ENCODE assay signal across 9 cellular contexts in genomic region chr2:95526360-95527341, GRCh38. TPM values are rescaled to one million over a fixed set of nuclear protein-coding genes. Genes with fewer than 3 reads are reported as not detected.
DNase-seq lines count a peak whose midpoint lies in the region; ATAC-seq, FAIRE-seq and TF ChIP-seq lines count a peak whose summit lies in the region.
"Had no signal": no experiment of that assay in that cellular context is flagged by ENCODE, and none has a peak within 500 bp of the region (broad histone marks: within the 10 kb centered on the region; RNA-seq: fewer than 3 reads in every experiment).

No MANE protein-coding gene starts in this region.

- intact Hi-C loops in GM12878 (cut with micrococcal nuclease; ENCODE audit: unreplicated experiment), result no loop called here

- H4K20me1 ChIP-seq in GM12878 (ENCODE audit: control insufficient read depth, insufficient read depth) (no peaks in the 10 kb centered on the region), keratinocyte (ENCODE audit: control insufficient read depth, extremely low read depth, insufficient read depth, low read length) (no peaks in the 10 kb centered on the region)

- TF ChIP-seq CTCF in GM12878 (IDR thresholded peaks at IDR 0.05 in 2 of 3, conservative IDR thresholded peaks at IDR 0.05 in 1 of 3; ENCODE audit: control insufficient read depth in 2 of 3, extremely low read depth in 1 of 3, insufficient read depth in 1 of 3, low read depth in 3 of 3, low read length in 3 of 3) (peak in 2 of 3 experiments; percentile 34 to 51; a peak in 4 of 6 replicates), keratinocyte (optimal IDR thresholded peaks at IDR 0.05 in 1 of 3, IDR thresholded peaks at IDR 0.05 in 1 of 3, conservative IDR thresholded peaks at IDR 0.05 in 1 of 3; ENCODE audit: extremely low read depth in 1 of 3, insufficient read depth in 2 of 3, low read length in 3 of 3) (peak; percentile 10 to 19 (median 19))

- BruUV-seq in GM12878 (replicated peaks; lab: Mats Ljungman, UMichigan), result no TSS peak

- H3K9me3 ChIP-seq in GM12878 (replicated peaks; ENCODE audit: control insufficient read depth, insufficient read depth, low read length) (no peaks in the 10 kb centered on the region), keratinocyte (ENCODE audit: control insufficient read depth, low read depth, low read length) (no peaks in the 10 kb centered on the region)

- peak in 13 of 14 donors; percentile 15 to 88 (median 71) for DNase-seq in C1 segment of cervical spinal cord (lab: John Stamatoyannopoulos, UW)
- DNase-seq in HS-5 (ENCODE audit: low read depth), result peak; percentile 15
- peak; percentile 11 for DNase-seq in T-helper 22 cell (ENCODE audit: low read depth)
- peak; percentile 20 for DNase-seq in GM12878 (ENCODE audit: low read depth, low spot score)
- DNase-seq in keratinocyte (ENCODE audit: low read depth, low spot score), result no peak
- peak; percentile 72 for DNase-seq in stimulated activated CD4-positive, alpha-beta T cell treated with anti-CD3 and anti-CD28 coated beads, Interleukin-4, amount 100 ng/mL, for 1 hour
- no peak for DNase-seq in COLO829 (ENCODE audit: low spot score)

- H2AFZ ChIP-seq in GM12878 (ENCODE audit: control insufficient read depth, low read depth, low read length) (peak overlapping the region; percentile 86), keratinocyte (ENCODE audit: control insufficient read depth, low read length) (peak overlapping the region; percentile 84)

- POLR2A ChIA-PET in GM12878 (lab: Charles Lee), result interaction anchor here (0.9 kb wide), 1 partner anchor 18 kb away, joined by 3 read pairs; no protein-coding TSS in a partner anchor

- dilution Hi-C loops in keratinocyte (cut with MboI; ENCODE audit: extremely low pct_ligation_motif_present, low sequenced_read_pairs), result no loop called here

- no peak for FAIRE-seq in GM12878 (lab: Jason Lieb, UNC)
- no peak for FAIRE-seq in keratinocyte (lab: Jason Lieb, UNC)

- in situ Hi-C loops in GM12878 (cut with MboI), result no loop called here

- SMC1A ChIA-PET in GM12878 (lab: Charles Lee; ENCODE audit: uncharacterized antibody, unreplicated experiment), result interaction anchor here (1.2 to 1.5 kb wide), 2 partner anchors 10 to 125 kb away, joined by 3 to 4 read pairs; partner anchors contain the start of gene FAHD2A

- H3K27me3 ChIP-seq in GM12878 (replicated peaks in 1 of 2; ENCODE audit: control insufficient read depth in 2 of 2, insufficient read depth in 2 of 2, low read length in 1 of 2) (no peaks in the 10 kb centered on the region), keratinocyte (ENCODE audit: control insufficient read depth, extremely low read depth, insufficient read depth, low read length) (no peaks in the 10 kb centered on the region)

- no peak for TF ChIP-seq RAD21 in GM12878 (IDR thresholded peaks at IDR 0.05; ENCODE audit: insufficient read depth, low read depth, low read length)

- peak; percentile 72 for ATAC-seq in GM19372 (IDR thresholded peaks at IDR 0.05; ENCODE audit: low read depth, unreplicated experiment)
- peak; percentile 87 for ATAC-seq in GM12878

- peak; percentile 78 for TF ChIP-seq POLR2A in GM12878 (IDR thresholded peaks at IDR 0.05; ENCODE audit: low read depth, low read length)

- H3K9me1 ChIP-seq in keratinocyte (ENCODE audit: control insufficient read depth, extremely low read depth, insufficient read depth, low read length), result no peaks in the 10 kb centered on the region

- RAD21 ChIA-PET in GM12878 (lab: Charles Lee; ENCODE audit: unreplicated experiment), result interaction anchor here (0.5 kb wide), 1 partner anchor 735 kb away, joined by 5 read pairs; no protein-coding TSS in a partner anchor

- TF ChIP-seq EP300 in GM12878 (IDR thresholded peaks at IDR 0.05; ENCODE audit: borderline replicate concordance in 1 of 2, control insufficient read depth in 1 of 2, low read depth in 2 of 2, low read length in 2 of 2), result no peak

- H3K9ac ChIP-seq in GM12878 (ENCODE audit: control insufficient read depth, insufficient read depth, low read length) (peak overlapping the region; percentile 79), keratinocyte (ENCODE audit: control insufficient read depth, extremely low read depth, insufficient read depth, low read length) (peak overlapping the region; percentile 83)

- CTCF ChIA-PET in GM12878 (lab: Yijun Ruan, JAX), result interaction anchor here (0.8 to 1.0 kb wide), 2 partner anchors 13 to 26 kb away, joined by 3 to 4 read pairs; no protein-coding TSS in a partner anchor

- H3K4me3 ChIP-seq in GM12878 (peak overlapping the region; percentile 91), keratinocyte (ENCODE audit: control insufficient read depth in 2 of 3, extremely low read depth in 1 of 3, insufficient read depth in 2 of 3, low read depth in 1 of 3, low read length in 3 of 3) (peak overlapping the region; percentile 50 to 79 (median 75))

- H3K79me2 ChIP-seq in GM12878 (ENCODE audit: control insufficient read depth, insufficient read depth, low read length) (peaks cover 46% of the 10 kb centered on the region), keratinocyte (ENCODE audit: control insufficient read depth, insufficient read depth, low read length) (peaks cover 48% of the 10 kb centered on the region)

- H3K36me3 ChIP-seq in GM12878 (ENCODE audit: control insufficient read depth in 2 of 2, insufficient read depth in 2 of 2, low read length in 1 of 2), result peaks cover 0 to 2% of the 10 kb centered on the region in 2 experiments; a peak in 1 of 4 replicates
- H3K36me3 ChIP-seq in keratinocyte (ENCODE audit: control insufficient read depth in 2 of 2, extremely low read depth in 1 of 2, insufficient read depth in 2 of 2, low read length in 2 of 2), result peaks cover 10 to 16% of the 10 kb centered on the region in 2 experiments

- H3K27ac ChIP-seq in GM12878 (ENCODE audit: control insufficient read depth, insufficient read depth) (peak overlapping the region; percentile 80), keratinocyte (ENCODE audit: control insufficient read depth, insufficient read depth, low read length) (peak overlapping the region; percentile 61)

- H3K4me1 ChIP-seq in GM12878 (ENCODE audit: control insufficient read depth, insufficient read depth, low read length), result peaks cover 15% of the 10 kb centered on the region
- peaks cover 9% of the 10 kb centered on the region for H3K4me1 ChIP-seq in keratinocyte (ENCODE audit: control insufficient read depth, extremely low read depth, insufficient read depth, low read length)

- 1% methylated on average over 79 of the region's 84 CpGs for WGBS in GM12878 (ENCODE audit: insufficient coverage, insufficient replicate concordance, low lambda C conversion rate, missing lambda C conversion rate)

- H3K4me2 ChIP-seq in GM12878 (ENCODE audit: control insufficient read depth, insufficient read depth) (peak overlapping the region; percentile 82), keratinocyte (ENCODE audit: control insufficient read depth, extremely low read depth, insufficient read depth, low read depth, low read length) (peak overlapping the region; percentile 34)

TF ChIP-seq in GM12878, 131 proteins besides CTCF, POLR2A, EP300 and RAD21 (continues in another document):
- TF ChIP-seq CREB1 (IDR thresholded peaks at IDR 0.05; ENCODE audit: low read depth), result 0 out of 2 replicates have a peak, but pooled peaks have one; percentile 30
- TF ChIP-seq POLR2AphosphoS5 (IDR thresholded peaks at IDR 0.05; ENCODE audit: low read length), result peak; percentile 60; the same call in 1 of the 2 replicates
- TF ChIP-seq ZNF24 (IDR thresholded peaks at IDR 0.05), result no peak
- no peak for TF ChIP-seq SREBF2 (IDR thresholded peaks at IDR 0.05; ENCODE audit: low read length)
- no peak for TF ChIP-seq BACH1 (IDR thresholded peaks at IDR 0.05; ENCODE audit: borderline replicate concordance)
- no peak for TF ChIP-seq STAT1 (conservative IDR thresholded peaks at IDR 0.05)
- TF ChIP-seq NR2C2 (IDR thresholded peaks at IDR 0.05; ENCODE audit: borderline replicate concordance, control insufficient read depth, insufficient read length, low read depth), result no peak
- no peak for TF ChIP-seq HDGF (IDR thresholded peaks at IDR 0.05)
- TF ChIP-seq, protein P1, sequence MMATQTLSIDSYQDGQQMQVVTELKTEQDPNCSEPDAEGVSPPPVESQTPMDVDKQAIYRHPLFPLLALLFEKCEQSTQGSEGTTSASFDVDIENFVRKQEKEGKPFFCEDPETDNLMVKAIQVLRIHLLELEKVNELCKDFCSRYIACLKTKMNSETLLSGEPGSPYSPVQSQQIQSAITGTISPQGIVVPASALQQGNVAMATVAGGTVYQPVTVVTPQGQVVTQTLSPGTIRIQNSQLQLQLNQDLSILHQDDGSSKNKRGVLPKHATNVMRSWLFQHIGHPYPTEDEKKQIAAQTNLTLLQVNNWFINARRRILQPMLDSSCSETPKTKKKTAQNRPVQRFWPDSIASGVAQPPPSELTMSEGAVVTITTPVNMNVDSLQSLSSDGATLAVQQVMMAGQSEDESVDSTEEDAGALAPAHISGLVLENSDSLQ (IDR thresholded peaks at IDR 0.05), result no peak
- TF ChIP-seq SRF (IDR thresholded peaks at IDR 0.05; ENCODE audit: low read depth in 2 of 2, low read length in 2 of 2), result 0 out of 4 replicates have a peak, but pooled peaks of 1 of the 2 experiments have one; percentile 18

RNA-seq across cellular contexts. Expression of gene TRIM43B, which starts 42.1 kb away (rescaled TPM):
- total RNA-seq in GM12878 (2013; cell fraction: nucleolus; rRNA removed), result not detected in 2 replicates
- total RNA-seq in GM12878 (2014; rRNA removed), result not detected in 2 replicates
- not detected in 2 replicates for total RNA-seq in GM12878 (2014; rRNA removed; fragmentation: Illumina TruSeq; extraction: Trizol)
- not detected in 2 replicates for total RNA-seq in GM12878 (2021)
- not detected for polyA plus RNA-seq in GM12878 (2011; ENCODE audit: low read depth)
- polyA plus RNA-seq in GM12878 (2011; rRNA removed), result not detected in 2 replicates
- not detected in 2 replicates for polyA plus RNA-seq in GM12878 (2011; cell fraction: cytosol; rRNA removed)
- not detected in 2 replicates for polyA plus RNA-seq in GM12878 (2011; cell fraction: nucleus; rRNA removed)
- polyA plus RNA-seq in GM12878 (2012), result not detected in 2 replicates
- polyA plus RNA-seq in GM12878 (2014; fragmentation: Illumina TruSeq; extraction: Trizol), result not detected in 2 replicates
- polyA plus RNA-seq in GM12878 (2014; fragmentation: Nextera tagmentation; extraction: Ambion mirVana), result not detected
- 0.05 TPM in 1 of 2 replicates, not detected in the other for polyA plus RNA-seq in GM12878 (2014; rRNA removed)
- polyA plus RNA-seq in GM12878 (2016; fragmentation: Nextera tagmentation; extraction: Ambion mirVana), result not detected
- not detected in 2 replicates for polyA minus RNA-seq in GM12878 (2011; rRNA and poly(A)+ RNA removed)
- not detected in 2 replicates for polyA minus RNA-seq in GM12878 (2011; cell fraction: cytosol; rRNA and poly(A)+ RNA removed)
- not detected in 2 replicates for polyA minus RNA-seq in GM12878 (2011; cell fraction: nucleus; rRNA and poly(A)+ RNA removed)
- not detected in 3 replicates for polyA plus RNA-seq in keratinocyte
- polyA plus RNA-seq in keratinocyte (2011; ENCODE audit: low read depth), result not detected
- not detected in 2 replicates for polyA plus RNA-seq in keratinocyte (2011; cell fraction: cytosol; rRNA removed)
- polyA plus RNA-seq in keratinocyte (2011; cell fraction: nucleus; rRNA removed), result 0.11 TPM in 1 of 2 replicates, not detected in the other
- 0.08 TPM in 1 of 2 replicates, not detected in the other for polyA plus RNA-seq in keratinocyte (2012; ENCODE audit: low replicate concordance)
- not detected in 3 replicates for polyA minus RNA-seq in keratinocyte
- not detected for polyA minus RNA-seq in keratinocyte (2011; cell fraction: cytosol; rRNA and poly(A)+ RNA removed)
- polyA minus RNA-seq in keratinocyte (2011; cell fraction: nucleus; rRNA and poly(A)+ RNA removed), result not detected in 2 replicates
- total RNA-seq: HT1080 had no signal

Comparison
In these comparisons a context has a peak if more than half of its experiments do, and no peak if none do; other contexts are left out.
1. DNase-seq: peak in C1 segment of cervical spinal cord (13 of 14), HS-5 (single experiment), T-helper 22 cell (single experiment), GM12878 (single experiment) and stimulated activated CD4-positive, alpha-beta T cell treated with anti-CD3 and anti-CD28 coated beads, Interleukin-4, amount 100 ng/mL, for 1 hour (single experiment); none in keratinocyte (single experiment) and COLO829 (single experiment).